35 cellular contexts compared by ENCODE assay signal in genomic region chr18:46429130-46429529, GRCh38.
"Had no signal": no experiment of that assay in that cellular context is flagged by ENCODE, and none has a peak within 500 bp of the region (broad histone marks: within the 10 kb centered on the region; RNA-seq: fewer than 3 reads in every experiment).

No MANE protein-coding gene starts in this region.

- H3K9me3 Mint-ChIP-seq: activated B cell treated with CpG ODN at 0.5 μM for 24 hours; activated CD4-positive, alpha-beta memory T cell treated with anti-CD3 and anti-CD28 coated beads for 36 hours; activated CD4-positive, alpha-beta T cell treated with anti-CD3 and anti-CD28 coated beads, Interleukin-2, amount 10 ng/mL, durations not matched to agents 24 days and 14 days; activated CD8-positive, alpha-beta T cell treated with anti-CD3 and anti-CD28 coated beads for 36 hours; activated naive CD4-positive, alpha-beta T cell treated with anti-CD3 and anti-CD28 coated beads, Interleukin-2, amount 10 ng/mL, durations not matched to agents 7 days and 5 days; activated naive CD4-positive, alpha-beta T cell treated with anti-CD3 and anti-CD28 coated beads, Interleukin-2, amount 50 U/mL, for 24 hours; activated naive CD8-positive, alpha-beta T cell treated with anti-CD3 and anti-CD28 coated beads, Interleukin-2, amount 10 ng/mL, durations not matched to agents 7 days and 5 days; activated naive CD8-positive, alpha-beta T cell treated with anti-CD3 and anti-CD28 coated beads, Interleukin-2, amount 50 U/mL, for 24 hours; activated T-helper 2 cell treated with anti-CD3 and anti-CD28 coated beads, Interferon-gamma antibody, Interleukin-2, Interleukin-4, amounts not matched to agents 10 μg/mL and 5 μg/mL and 100 μg/mL, durations not matched to agents 14 hours and 24 hours and 36 hours; T-helper 1 cell treated with Interleukin-12 subunit alpha and Interleukin-12 subunit beta and Interleukin-4 antibody, amounts not matched to agents 30 μg/mL and 1 μg/mL, for 36 hours; T-helper 2 cell treated with Interferon-gamma antibody and Interleukin-4, amounts not matched to agents 5 μg/mL and 100 μg/mL, for 36 hours had no signal

- H3K4me3 Mint-ChIP-seq: activated B cell treated with CpG ODN at 0.5 μM for 24 hours; activated CD4-positive, alpha-beta memory T cell treated with anti-CD3 and anti-CD28 coated beads for 36 hours; activated CD4-positive, alpha-beta T cell treated with anti-CD3 and anti-CD28 coated beads, Interleukin-2, amount 10 ng/mL, durations not matched to agents 24 days and 14 days; activated CD8-positive, alpha-beta T cell treated with anti-CD3 and anti-CD28 coated beads for 36 hours; activated naive CD4-positive, alpha-beta T cell treated with anti-CD3 and anti-CD28 coated beads, Interleukin-2, amount 10 ng/mL, durations not matched to agents 7 days and 5 days; activated naive CD4-positive, alpha-beta T cell treated with anti-CD3 and anti-CD28 coated beads, Interleukin-2, amount 50 U/mL, for 24 hours; activated naive CD8-positive, alpha-beta T cell; activated naive CD8-positive, alpha-beta T cell treated with anti-CD3 and anti-CD28 coated beads, Interleukin-2, amount 10 ng/mL, durations not matched to agents 7 days and 5 days; activated naive CD8-positive, alpha-beta T cell treated with anti-CD3 and anti-CD28 coated beads, Interleukin-2, amount 50 U/mL, for 24 hours; T-helper 1 cell treated with Interleukin-12 subunit alpha and Interleukin-12 subunit beta and Interleukin-4 antibody, amounts not matched to agents 30 μg/mL and 1 μg/mL, for 36 hours; T-helper 2 cell treated with Interferon-gamma antibody and Interleukin-4, amounts not matched to agents 5 μg/mL and 100 μg/mL, for 36 hours had no signal

- DNase-seq: activated B cell treated with CpG ODN at 0.5 μM for 24 hours; activated CD4-positive, alpha-beta memory T cell treated with anti-CD3 and anti-CD28 coated beads for 36 hours; activated CD4-positive, alpha-beta T cell treated with anti-CD3 and anti-CD28 coated beads for 4 hours; activated CD4-positive, alpha-beta T cell treated with anti-CD3 and anti-CD28 coated beads, Interleukin-2, amount 10 ng/mL, durations not matched to agents 24 days and 14 days; activated CD4-positive, alpha-beta T cell treated with anti-CD3 and anti-CD28 coated beads, Interleukin-2, amount 50 U/mL, for 1 hour; activated CD4-positive, alpha-beta T cell treated with anti-CD3 and anti-CD28 coated beads, Interleukin-2, amount 50 U/mL, for 4 hours; activated CD4-positive, CD25-positive, alpha-beta regulatory T cell treated with anti-CD3 and anti-CD28 coated beads, Interleukin-2, amount 50 U/mL, for 72 hours; activated CD8-positive, alpha-beta memory T cell treated with anti-CD3 and anti-CD28 coated beads, Interleukin-2, amount 50 U/mL, for 4 hours; activated CD8-positive, alpha-beta T cell treated with anti-CD3 and anti-CD28 coated beads for 36 hours; activated effector memory CD4-positive, alpha-beta T cell treated with Interleukin-2 at 50 U/mL for 16 hours; activated gamma-delta T cell; activated naive CD4-positive, alpha-beta T cell treated with anti-CD3 and anti-CD28 coated beads, Interleukin-2, amount 10 ng/mL, durations not matched to agents 7 days and 5 days; activated naive CD4-positive, alpha-beta T cell treated with Interleukin-2 at 50 U/mL for 16 hours; activated naive CD8-positive, alpha-beta T cell treated with anti-CD3 and anti-CD28 coated beads, Interleukin-2, amount 10 ng/mL, durations not matched to agents 7 days and 5 days; activated naive CD8-positive, alpha-beta T cell treated with anti-CD3 and anti-CD28 coated beads, Interleukin-2, amount 50 U/mL, for 24 hours; activated T-cell treated with anti-CD3 and anti-CD28 coated beads for 4 hours; activated T-cell treated with anti-CD3 and anti-CD28 coated beads, Interleukin-2, amount 50 U/mL, for 1 hour; activated T-cell treated with anti-CD3 and anti-CD28 coated beads, Interleukin-2, amount 50 U/mL, for 48 hours; amygdala; anterior cingulate cortex; brain microvascular endothelial cell; central memory CD4-positive, alpha-beta T cell; cerebellar nuclear complex; T-helper 1 cell; T-helper 2 cell; T-helper 9 cell had no signal

- FAIRE-seq: TTC549 had no signal

- H3K4me3 ChIP-seq: ascending aorta, breast epithelium had no signal

- H3K36me3 ChIP-seq: ascending aorta, brain microvascular endothelial cell, breast epithelium had no signal

- H3K27me3 Mint-ChIP-seq: activated CD8-positive, alpha-beta T cell treated with anti-CD3 and anti-CD28 coated beads for 36 hours; activated naive CD8-positive, alpha-beta T cell had no signal

- H3K36me3 Mint-ChIP-seq: activated CD4-positive, alpha-beta memory T cell treated with anti-CD3 and anti-CD28 coated beads for 36 hours; activated naive CD4-positive, alpha-beta T cell treated with anti-CD3 and anti-CD28 coated beads, Interleukin-2, amount 10 ng/mL, durations not matched to agents 7 days and 5 days; activated naive CD4-positive, alpha-beta T cell treated with anti-CD3 and anti-CD28 coated beads, Interleukin-2, amount 50 U/mL, for 24 hours; activated naive CD8-positive, alpha-beta T cell; activated naive CD8-positive, alpha-beta T cell treated with anti-CD3 and anti-CD28 coated beads, Interleukin-2, amount 10 ng/mL, durations not matched to agents 7 days and 5 days had no signal

- ATAC-seq: activated CD8-positive, alpha-beta T cell treated with anti-CD3 and anti-CD28 coated beads for 36 hours; activated naive CD8-positive, alpha-beta T cell treated with anti-CD3 and anti-CD28 coated beads, Interleukin-2, amount 50 U/mL, for 24 hours had no signal

- H3K4me1 ChIP-seq: ascending aorta had no signal

- H3K27ac ChIP-seq: ascending aorta, brain microvascular endothelial cell, breast epithelium, VCaP had no signal

- H3K9me3 ChIP-seq: ascending aorta, breast epithelium had no signal

- H3K27ac Mint-ChIP-seq: activated B cell treated with CpG ODN at 0.5 μM for 24 hours; activated CD4-positive, alpha-beta memory T cell treated with anti-CD3 and anti-CD28 coated beads for 36 hours; activated CD4-positive, alpha-beta T cell treated with anti-CD3 and anti-CD28 coated beads, Interleukin-2, amount 10 ng/mL, durations not matched to agents 24 days and 14 days; activated CD8-positive, alpha-beta T cell treated with anti-CD3 and anti-CD28 coated beads for 36 hours; activated naive CD4-positive, alpha-beta T cell treated with anti-CD3 and anti-CD28 coated beads, Interleukin-2, amount 10 ng/mL, durations not matched to agents 7 days and 5 days; activated naive CD4-positive, alpha-beta T cell treated with anti-CD3 and anti-CD28 coated beads, Interleukin-2, amount 50 U/mL, for 24 hours; activated naive CD8-positive, alpha-beta T cell; activated naive CD8-positive, alpha-beta T cell treated with anti-CD3 and anti-CD28 coated beads, Interleukin-2, amount 10 ng/mL, durations not matched to agents 7 days and 5 days; activated naive CD8-positive, alpha-beta T cell treated with anti-CD3 and anti-CD28 coated beads, Interleukin-2, amount 50 U/mL, for 24 hours; activated T-helper 2 cell treated with anti-CD3 and anti-CD28 coated beads, Interferon-gamma antibody, Interleukin-2, Interleukin-4, amounts not matched to agents 10 μg/mL and 5 μg/mL and 100 μg/mL, durations not matched to agents 14 hours and 24 hours and 36 hours; T-helper 1 cell treated with Interleukin-12 subunit alpha and Interleukin-12 subunit beta and Interleukin-4 antibody, amounts not matched to agents 30 μg/mL and 1 μg/mL, for 36 hours; T-helper 2 cell treated with Interferon-gamma antibody and Interleukin-4, amounts not matched to agents 5 μg/mL and 100 μg/mL, for 36 hours had no signal

- H3K27me3 ChIP-seq: ascending aorta, brain microvascular endothelial cell, breast epithelium had no signal

- H3K4me1 Mint-ChIP-seq: activated B cell treated with CpG ODN at 0.5 μM for 24 hours; activated naive CD4-positive, alpha-beta T cell treated with anti-CD3 and anti-CD28 coated beads, Interleukin-2, amount 10 ng/mL, durations not matched to agents 7 days and 5 days; activated naive CD4-positive, alpha-beta T cell treated with anti-CD3 and anti-CD28 coated beads, Interleukin-2, amount 50 U/mL, for 24 hours; activated naive CD8-positive, alpha-beta T cell treated with anti-CD3 and anti-CD28 coated beads, Interleukin-2, amount 10 ng/mL, durations not matched to agents 7 days and 5 days; activated naive CD8-positive, alpha-beta T cell treated with anti-CD3 and anti-CD28 coated beads, Interleukin-2, amount 50 U/mL, for 24 hours had no signal
